ENCODE assay signal across 6 cellular contexts in genomic region chr6:157663261-157663660, GRCh38.
"Had no signal": no experiment of that assay in that cellular context is flagged by ENCODE, and none has a peak within 500 bp of the region (broad histone marks: within the 10 kb centered on the region; RNA-seq: fewer than 3 reads in every experiment).

No MANE protein-coding gene starts in this region.

- H3K27ac ChIP-seq: HL-60 had no signal

- FAIRE-seq: HepG2, HTR-8/SVneo, K562 had no signal

- DNase-seq: IMR-90, KBM-7 had no signal

- H3K4me3 ChIP-seq: K562 had no signal
